In the genomic region with DNA sequence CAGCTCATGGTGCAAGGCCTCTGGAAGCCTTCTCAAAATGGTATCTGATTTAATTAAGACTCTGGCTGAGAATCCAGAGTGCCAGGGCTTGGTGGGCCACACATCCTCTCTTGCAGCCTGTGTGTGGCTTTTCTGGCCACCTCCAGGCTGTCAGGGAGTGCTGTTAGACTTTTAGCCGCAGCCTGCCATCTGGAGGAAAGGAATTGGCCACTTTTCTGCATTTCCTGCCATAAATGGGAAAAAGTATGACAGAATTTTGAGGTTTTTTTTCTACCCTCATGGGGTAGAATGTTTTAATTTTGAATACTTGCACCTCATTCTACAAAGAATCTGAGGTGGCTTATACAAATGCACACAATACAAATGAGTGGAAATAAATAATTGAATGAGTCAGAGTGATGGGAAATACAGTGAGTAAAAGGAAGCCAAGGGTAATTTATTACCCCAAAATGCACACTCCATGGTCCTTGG, we compare ENCODE assay signal across 15 cellular contexts.
DNase-seq lines count a peak whose midpoint lies in the region; ATAC-seq and TF ChIP-seq lines count a peak whose summit lies in the region.
"Had no signal": no experiment of that assay in that cellular context is flagged by ENCODE, and none has a peak within 500 bp of the region (broad histone marks: within the 10 kb centered on the region; RNA-seq: fewer than 3 reads in every experiment).

No MANE protein-coding gene starts in this region.

- TF ChIP-seq CTCF in AG10803 (conservative IDR thresholded peaks at IDR 0.05; ENCODE audit: low read length) (peak; percentile 42), IMR-90 (conservative IDR thresholded peaks at IDR 0.05; ENCODE audit: low read depth, low read length) (peak; percentile 38), chondrocyte (IDR thresholded peaks at IDR 0.05) (peak; percentile 62)

- no peak overlapping the region for H3K27ac Mint-ChIP-seq in chondrocyte (ENCODE audit: unreplicated experiment)
- H3K27ac Mint-ChIP-seq: activated naive CD8-positive, alpha-beta T cell; CD8-positive, alpha-beta T cell had no signal

- peaks cover 5% of the 10 kb centered on the region for H3K4me1 Mint-ChIP-seq in chondrocyte (ENCODE audit: low read depth)

- peak overlapping the region; percentile 34; the same call in 1 of the 2 replicates for H3K56ac ChIP-seq in IMR-90 (ENCODE audit: extremely low read depth, insufficient read depth, low read length)

- peak; percentile 44 for TF ChIP-seq RAD21 in IMR-90 (IDR thresholded peaks at IDR 0.05; ENCODE audit: low read length)

- intact Hi-C loops in IMR-90 (cut with micrococcal nuclease) = loop anchor here (2.0 kb wide), 1 partner anchor 196 kb away; no protein-coding TSS in a partner anchor

- no peaks in the 10 kb centered on the region for H3K36me3 Mint-ChIP-seq in chondrocyte (ENCODE audit: low read depth)
- H3K36me3 Mint-ChIP-seq: activated naive CD8-positive, alpha-beta T cell; CD8-positive, alpha-beta T cell; naive thymus-derived CD8-positive, alpha-beta T cell had no signal

- DNase-seq in AG10803 (ENCODE audit: low read depth) (peak; percentile 66), IMR-90 (peak; percentile 51), chondrocyte (ENCODE audit: low spot score) (no peak), medulla oblongata (ENCODE audit: extremely low spot score) (peak; percentile 43), NOMO-1 treated with DMSO at 0.1 percent for 48 hours (lab: John Stamatoyannopoulos, UW; ENCODE audit: unreplicated experiment) (no peak), retina (no peak), NCI-H226 (no peak), epidermal melanocyte (ENCODE audit: insufficient read length, low spot score) (no peak)
- DNase-seq: activated CD8-positive, alpha-beta memory T cell treated with anti-CD3 and anti-CD28 coated beads, Interleukin-2, amount 50 U/mL, for 4 hours; CD8-positive, alpha-beta T cell; kidney; naive thymus-derived CD8-positive, alpha-beta T cell; NCI-H2081 had no signal

- H3K23ac ChIP-seq in IMR-90 (ENCODE audit: low read depth, low read length) = 0 out of 2 replicates have a peak overlapping the region, but pooled peaks have one; percentile 33

- BruUV-seq in IMR-90 (replicated peaks; lab: Mats Ljungman, UMichigan) = no TSS peak

- no peak overlapping the region for H2AK9ac ChIP-seq in IMR-90 (replicated peaks; ENCODE audit: low read depth, low read length, poor library complexity)

- no peaks in the 10 kb centered on the region for H4K20me1 ChIP-seq in IMR-90 (ENCODE audit: insufficient read depth, low read length)

- H3K4me3 ChIP-seq in AG10803 (ENCODE audit: low read length) (no peak overlapping the region), IMR-90 (ENCODE audit: insufficient read depth, low read depth, low read length) (no peak overlapping the region)
- H3K4me3 ChIP-seq: gastroesophageal sphincter had no signal

- no peaks in the 10 kb centered on the region for H3K79me1 ChIP-seq in IMR-90 (ENCODE audit: low read depth in 1 of 2, low read length in 2 of 2)

- dilution Hi-C loops in IMR-90 (cut with HindIII; ENCODE audit: low sequenced_read_pairs, unreplicated experiment) = no loop called here

- H3K9me1 ChIP-seq in IMR-90 (ENCODE audit: insufficient read depth, low read length) = peaks cover 8% of the 10 kb centered on the region

- no peak overlapping the region for H3K4me3 Mint-ChIP-seq in chondrocyte (ENCODE audit: unreplicated experiment)
- H3K4me3 Mint-ChIP-seq: activated naive CD8-positive, alpha-beta T cell; CD8-positive, alpha-beta T cell; naive thymus-derived CD8-positive, alpha-beta T cell had no signal

- peak overlapping the region; percentile 1 for H2BK5ac ChIP-seq in IMR-90 (ENCODE audit: low read depth, low read length, poor library complexity, severe bottlenecking)

- H4K5ac ChIP-seq in IMR-90 (ENCODE audit: low read depth, low read length) = peak overlapping the region; percentile 33; the same call in 1 of the 2 replicates

- peak overlapping the region; percentile 75; the same call in 1 of the 3 replicates for H2BK15ac ChIP-seq in IMR-90 (ENCODE audit: low read depth, low read length)

- peak overlapping the region; percentile 51 for H3K9ac ChIP-seq in IMR-90 (ENCODE audit: low read depth, low read length)

- no peak overlapping the region for H3K4me2 ChIP-seq in IMR-90 (ENCODE audit: low read depth, low read length)

- no peaks in the 10 kb centered on the region for H3K9me3 Mint-ChIP-seq in chondrocyte (ENCODE audit: low read depth)
- H3K9me3 Mint-ChIP-seq: CD8-positive, alpha-beta T cell; naive thymus-derived CD8-positive, alpha-beta T cell had no signal

- peak overlapping the region; percentile 6; the same call in 1 of the 2 replicates for H2BK20ac ChIP-seq in IMR-90 (ENCODE audit: low read depth, low read length)

- H4K91ac ChIP-seq in IMR-90 (ENCODE audit: insufficient read depth, low read depth, low read length) = peak overlapping the region; percentile 71

- peak overlapping the region; percentile 33 for H2BK120ac ChIP-seq in IMR-90 (ENCODE audit: low read depth, low read length)

- CTCF ChIA-PET in IMR-90 (lab: Yijun Ruan, JAX) = no interaction called here

- peaks cover 6% of the 10 kb centered on the region for H3K4me1 ChIP-seq in IMR-90 (ENCODE audit: control insufficient read depth, insufficient read depth, low read length)

- H2AK5ac ChIP-seq in IMR-90 (ENCODE audit: low read depth, low read length) = peak overlapping the region; percentile 87

- peak overlapping the region; percentile 19 to 79; a peak in 3 of 4 replicates for H4K8ac ChIP-seq in IMR-90 (ENCODE audit: low read depth in 2 of 2, low read length in 2 of 2)

- POLR2A ChIA-PET in IMR-90 (lab: Charles Lee; ENCODE audit: unreplicated experiment) = no interaction called here

- no peak overlapping the region for H2AFZ ChIP-seq in IMR-90 (replicated peaks; ENCODE audit: low read length, poor library complexity)

- H3K27ac ChIP-seq in IMR-90 (ENCODE audit: insufficient read depth, low read length) = peak overlapping the region; percentile 93
- H3K27ac ChIP-seq: gastroesophageal sphincter had no signal

- H3K27me3 Mint-ChIP-seq in chondrocyte (ENCODE audit: low read depth) = no peaks in the 10 kb centered on the region

- H3K4ac ChIP-seq in IMR-90 (ENCODE audit: low read depth, low read length) = peak overlapping the region; percentile 37

- in situ Hi-C loops in IMR-90 (cut with MboI; ENCODE audit: low sequenced_read_pairs) = no loop called here

- no peaks in the 10 kb centered on the region for H3K9me3 ChIP-seq in IMR-90 (ENCODE audit: control insufficient read depth, insufficient read depth, low read length)
- H3K9me3 ChIP-seq: gastroesophageal sphincter had no signal

- WGBS in IMR-90 (ENCODE audit: extremely low coverage in 2 of 2, insufficient read length in 1 of 2), 2 experiments = no CpG with 5 or more reads among the region's 1 CpG

- H3K27me3 ChIP-seq in IMR-90 (ENCODE audit: control insufficient read depth, insufficient read depth, low read length) = no peaks in the 10 kb centered on the region; the same call in 1 of the 2 replicates
- H3K27me3 ChIP-seq: gastroesophageal sphincter had no signal

- no peaks in the 10 kb centered on the region for H3K36me3 ChIP-seq in IMR-90 (ENCODE audit: control insufficient read depth, insufficient read depth, low read length)
- H3K36me3 ChIP-seq: gastroesophageal sphincter had no signal

- peak overlapping the region; percentile 75 for H3K14ac ChIP-seq in IMR-90 (replicated peaks; ENCODE audit: low read depth, low read length)

- ATAC-seq in IMR-90 (ENCODE audit: low read depth) = peak; percentile 86
- ATAC-seq: CD8-positive, alpha-beta T cell; gastroesophageal sphincter; naive thymus-derived CD8-positive, alpha-beta T cell had no signal

- no peak for TF ChIP-seq POLR2A in IMR-90 (IDR thresholded peaks at IDR 0.05; ENCODE audit: low read depth, low read length)

- H3K18ac ChIP-seq in IMR-90 (ENCODE audit: low read depth, low read length) = peak overlapping the region; percentile 72; the same call in 1 of the 2 replicates

TF ChIP-seq in IMR-90, 13 proteins besides CTCF, POLR2A, EP300 and RAD21:
- peak; percentile 21; the same call in 1 of the 2 replicates for TF ChIP-seq SMC3 (IDR thresholded peaks at IDR 0.05; ENCODE audit: low read depth, low read length)
- TF ChIP-seq CHD1 (IDR thresholded peaks at IDR 0.05; ENCODE audit: low read depth, low read length) = no peak
TF ChIP-seq in IMR-90: peak in this region for 1.

Comparison
In these comparisons a context has a peak if more than half of its experiments do, and no peak if none do; other contexts are left out.
1. DNase-seq: peak in AG10803 (single experiment), IMR-90 (single experiment) and medulla oblongata (single experiment); none in chondrocyte (single experiment), NOMO-1 treated with DMSO at 0.1 percent for 48 hours (single experiment), retina (single experiment), NCI-H226 (single experiment) and epidermal melanocyte (single experiment).
2. Peak in every context shown above with its lines, with median percentiles within 50 percentile points of each other: CTCF ChIP-seq.